ENCODE assay signal across 25 cellular contexts in the genomic region with DNA sequence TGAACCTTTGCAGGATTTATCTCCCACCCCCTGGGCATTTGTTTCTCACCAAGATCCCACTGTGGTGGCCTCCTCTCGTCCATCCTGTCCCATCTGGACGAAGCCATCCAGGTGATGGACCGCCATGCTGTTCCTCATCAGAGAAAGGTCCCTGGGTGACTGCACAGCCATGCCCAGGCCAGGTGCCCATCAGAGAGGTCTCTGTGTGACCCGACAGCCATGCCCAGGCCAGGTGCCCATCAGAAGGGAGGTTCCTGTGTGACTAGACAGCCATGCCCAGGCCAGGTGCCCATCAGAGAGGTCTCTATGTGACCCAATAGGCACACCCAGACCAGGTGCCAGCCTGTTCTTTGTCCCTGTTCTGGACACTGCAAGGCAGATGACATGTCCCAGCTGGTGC.
DNase-seq lines count a peak whose midpoint lies in the region; ATAC-seq and TF ChIP-seq lines count a peak whose summit lies in the region.
"Had no signal": no experiment of that assay in that cellular context is flagged by ENCODE, and none has a peak within 500 bp of the region (broad histone marks: within the 10 kb centered on the region; RNA-seq: fewer than 3 reads in every experiment).

No MANE protein-coding gene starts in this region.

- H2AFZ ChIP-seq in neuronal stem cell (ENCODE audit: low read length) (no peak overlapping the region), PC-3 (ENCODE audit: low read length) (no peak overlapping the region)

- H2AK5ac ChIP-seq in neuronal stem cell (ENCODE audit: low read depth, low read length), result no peak overlapping the region

- no peaks in the 10 kb centered on the region for H4K20me1 ChIP-seq in BLaER1
- no peaks in the 10 kb centered on the region for H4K20me1 ChIP-seq in BLaER1 treated with 17β-estradiol and CSF1 and Interleukin-3, amounts not matched to agents 10 nM and 100 nM
- no peaks in the 10 kb centered on the region for H4K20me1 ChIP-seq in PC-3 (ENCODE audit: low read length)

- H3K4me3 Mint-ChIP-seq in endodermal cell, result no peak overlapping the region
- H3K4me3 Mint-ChIP-seq: CD14-positive monocyte; CD4-positive, alpha-beta memory T cell; CD4-positive, CD25-positive, alpha-beta regulatory T cell had no signal

- no peak overlapping the region for H3K4me3 ChIP-seq in BLaER1
- no peak overlapping the region for H3K4me3 ChIP-seq in BLaER1 treated with 17β-estradiol and CSF1 and Interleukin-3, amounts not matched to agents 10 nM and 100 nM
- H3K4me3 ChIP-seq in endodermal cell (ENCODE audit: low read length), result no peak overlapping the region
- H3K4me3 ChIP-seq in neuronal stem cell (ENCODE audit: low read length in 2 of 2), result no peak overlapping the region
- no peak overlapping the region for H3K4me3 ChIP-seq in PC-3 (ENCODE audit: low read length)
- H3K4me3 ChIP-seq: GM12878 had no signal

- no peaks in the 10 kb centered on the region for H3K79me1 ChIP-seq in neuronal stem cell (ENCODE audit: low read depth, low read length)

- peaks cover 10% of the 10 kb centered on the region for H3K9me3 Mint-ChIP-seq in endodermal cell

- DNase-seq in endodermal cell, result peak; percentile 13
- no peak for DNase-seq in neuronal stem cell (ENCODE audit: low spot score)
- no peak for DNase-seq in PC-3
- DNase-seq in activated effector memory CD4-positive, alpha-beta T cell treated with anti-CD3 and anti-CD28 coated beads, Interleukin-2, amount 50 U/mL, for 16 hours, result no peak
- no peak for DNase-seq in stimulated activated CD4-positive, alpha-beta T cell treated with anti-CD3 and anti-CD28 coated beads, Interleukin-15, amount 100 ng/mL, for 24 hours
- DNase-seq in hippocampal formation (lab: John Stamatoyannopoulos, UW), result no peak
- DNase-seq: 8988T; ACHN; BE2C; C1 segment of cervical spinal cord; CD4-positive, alpha-beta memory T cell; CD4-positive, CD25-positive, alpha-beta regulatory T cell; CD8-positive, alpha-beta memory T cell; COR-L47; DMS 273 treated with DMSO at 0.1 percent for 48 hours; DMS153; DMS53; DMS79; DND-41; EL; GDM1 had no signal

- H3K36me3 ChIP-seq in BLaER1 (no peaks in the 10 kb centered on the region), endodermal cell (ENCODE audit: control insufficient read depth, insufficient read depth, low read length) (no peaks in the 10 kb centered on the region), neuronal stem cell (replicated peaks in 1 of 2; ENCODE audit: control insufficient read depth in 2 of 2, insufficient read depth in 2 of 2, low read length in 2 of 2) (no peaks in the 10 kb centered on the region), PC-3 (ENCODE audit: low read depth, low read length) (no peaks in the 10 kb centered on the region; the same call in 1 of the 2 replicates)
- H3K36me3 ChIP-seq in BLaER1 treated with 17β-estradiol and CSF1 and Interleukin-3, amounts not matched to agents 10 nM and 100 nM, result no peaks in the 10 kb centered on the region
- H3K36me3 ChIP-seq: BE2C had no signal

- no peak overlapping the region for H4K8ac ChIP-seq in neuronal stem cell (ENCODE audit: low read depth, low read length)

- POLR2A ChIA-PET in PC-3 (lab: Charles Lee; ENCODE audit: unreplicated experiment), result no interaction called here

- H3K27ac ChIP-seq in BLaER1, result no peak overlapping the region
- H3K27ac ChIP-seq in BLaER1 treated with 17β-estradiol and CSF1 and Interleukin-3, amounts not matched to agents 10 nM and 100 nM, result no peak overlapping the region
- no peak overlapping the region for H3K27ac ChIP-seq in endodermal cell (ENCODE audit: low read depth, low read length)
- no peak overlapping the region for H3K27ac ChIP-seq in neuronal stem cell (replicated peaks; ENCODE audit: low read length)
- no peak overlapping the region for H3K27ac ChIP-seq in PC-3 (ENCODE audit: low read length)

- intact Hi-C loops in PC-3 (cut with micrococcal nuclease), result no loop called here

- peaks cover 8% of the 10 kb centered on the region; the same call in 1 of the 2 replicates for H3K9me3 ChIP-seq in BLaER1
- peaks cover 9 to 22% (median 13%) of the 10 kb centered on the region in 11 experiments; a peak in 21 of 22 replicates for H3K9me3 ChIP-seq in BLaER1 treated with 17β-estradiol and CSF1 and Interleukin-3, amounts not matched to agents 10 nM and 100 nM (replicated peaks in 1 of 11)
- H3K9me3 ChIP-seq in endodermal cell (ENCODE audit: control insufficient read depth, low read length), result no peaks in the 10 kb centered on the region
- H3K9me3 ChIP-seq in neuronal stem cell (replicated peaks in 1 of 2; ENCODE audit: control insufficient read depth in 2 of 2, insufficient read depth in 1 of 2, low read depth in 1 of 2, low read length in 2 of 2), result peaks cover 0 to 2% of the 10 kb centered on the region in 2 donors
- no peaks in the 10 kb centered on the region for H3K9me3 ChIP-seq in PC-3 (ENCODE audit: low read length)
- H3K9me3 ChIP-seq: BE2C had no signal

- H2BK15ac ChIP-seq in neuronal stem cell (ENCODE audit: low read length), result peak overlapping the region; percentile 13

- no peak overlapping the region for H3K14ac ChIP-seq in neuronal stem cell (ENCODE audit: low read length)

- no peaks in the 10 kb centered on the region for H3K4me1 Mint-ChIP-seq in endodermal cell
- H3K4me1 Mint-ChIP-seq: CD14-positive monocyte; CD4-positive, alpha-beta memory T cell; CD4-positive, CD25-positive, alpha-beta regulatory T cell had no signal

- no peak overlapping the region for H2BK12ac ChIP-seq in neuronal stem cell (ENCODE audit: low read length)

- H3K36me3 Mint-ChIP-seq in endodermal cell (ENCODE audit: low read depth), result no peaks in the 10 kb centered on the region
- H3K36me3 Mint-ChIP-seq: CD14-positive monocyte; CD4-positive, alpha-beta memory T cell; CD4-positive, CD25-positive, alpha-beta regulatory T cell had no signal

- H3K4me1 ChIP-seq in BLaER1, result peaks cover 23% of the 10 kb centered on the region
- H3K4me1 ChIP-seq in BLaER1 treated with 17β-estradiol and CSF1 and Interleukin-3, amounts not matched to agents 10 nM and 100 nM, result peaks cover 9 to 24% (median 17%) of the 10 kb centered on the region in 10 experiments; a peak in 19 of 20 replicates
- H3K4me1 ChIP-seq in endodermal cell (ENCODE audit: control insufficient read depth, insufficient read depth, low read length), result no peaks in the 10 kb centered on the region
- H3K4me1 ChIP-seq in neuronal stem cell (ENCODE audit: control insufficient read depth in 2 of 2, insufficient read depth in 1 of 2, low read depth in 1 of 2, low read length in 2 of 2), result no peaks in the 10 kb centered on the region
- H3K4me1 ChIP-seq in PC-3 (ENCODE audit: insufficient read depth, low read length), result no peaks in the 10 kb centered on the region
- H3K4me1 ChIP-seq: BE2C had no signal

- H3K9ac ChIP-seq in BLaER1 (no peak overlapping the region), endodermal cell (ENCODE audit: extremely low read depth, low read length, poor library complexity, severe bottlenecking) (no peak overlapping the region), neuronal stem cell (ENCODE audit: low read depth, low read length, poor library complexity) (no peak overlapping the region), PC-3 (ENCODE audit: low read length) (no peak overlapping the region)
- H3K9ac ChIP-seq in BLaER1 treated with 17β-estradiol and CSF1 and Interleukin-3, amounts not matched to agents 10 nM and 100 nM, result no peak overlapping the region

- no peak overlapping the region for H3K4ac ChIP-seq in neuronal stem cell (ENCODE audit: low read length)

- H3F3A ChIP-seq in PC-3 (ENCODE audit: low read length, unreplicated experiment), result no peaks in the 10 kb centered on the region

- no peak overlapping the region for H3K18ac ChIP-seq in neuronal stem cell (ENCODE audit: low read length)

- no peak overlapping the region for H2BK120ac ChIP-seq in neuronal stem cell (ENCODE audit: low read depth, low read length)

- WGBS in endodermal cell (ENCODE audit: insufficient coverage in 1 of 2, insufficient read length in 1 of 2), 2 experiments, result 83 to 98% methylated on average over 4 of the region's 4 CpGs
- no CpG with 5 or more reads among the region's 4 CpGs for WGBS in neuronal stem cell (ENCODE audit: extremely low coverage in 2 of 2, insufficient read length in 2 of 2, insufficient replicate concordance in 1 of 2), 2 donors

- no peaks in the 10 kb centered on the region for H3K27me3 ChIP-seq in BLaER1
- no peaks in the 10 kb centered on the region for H3K27me3 ChIP-seq in BLaER1 treated with 17β-estradiol and CSF1 and Interleukin-3, amounts not matched to agents 10 nM and 100 nM
- H3K27me3 ChIP-seq in endodermal cell (ENCODE audit: control insufficient read depth, insufficient read depth, low read length, poor library complexity, severe bottlenecking), result no peaks in the 10 kb centered on the region
- no peaks in the 10 kb centered on the region for H3K27me3 ChIP-seq in neuronal stem cell (ENCODE audit: control insufficient read depth in 3 of 3, insufficient read depth in 3 of 3, low read depth in 1 of 3, low read length in 3 of 3)
- no peaks in the 10 kb centered on the region for H3K27me3 ChIP-seq in PC-3 (ENCODE audit: low read length)
- H3K27me3 ChIP-seq: BE2C had no signal

- CTCF ChIA-PET in PC-3 (lab: Charles Lee), result no interaction called here

- TF ChIP-seq CTCF in endodermal cell (conservative IDR thresholded peaks at IDR 0.05) (no peak), PC-3 (conservative IDR thresholded peaks at IDR 0.05; ENCODE audit: low read depth, low read length) (no peak)

- no peaks in the 10 kb centered on the region for H3K9me2 ChIP-seq in PC-3 (replicated peaks; ENCODE audit: low read length)

- peak overlapping the region; percentile 76 for H3K23ac ChIP-seq in neuronal stem cell (ENCODE audit: low read depth, low read length, poor library complexity)

- no peak overlapping the region for H3K27ac Mint-ChIP-seq in endodermal cell
- H3K27ac Mint-ChIP-seq: CD4-positive, alpha-beta memory T cell; CD4-positive, CD25-positive, alpha-beta regulatory T cell; CD8-positive, alpha-beta memory T cell had no signal

- BruUV-seq in PC-3 (replicated peaks; lab: Mats Ljungman, UMichigan), result no TSS peak

- H3K4me2 ChIP-seq in BLaER1 (peak overlapping the region; percentile 48; the same call in 1 of the 2 replicates), neuronal stem cell (ENCODE audit: insufficient read depth, low read length, poor library complexity, severe bottlenecking) (no peak overlapping the region), PC-3 (ENCODE audit: low read length) (no peak overlapping the region)
- peak overlapping the region in 8 of 11 experiments; percentile 47 to 72 (median 66); a peak in 10 of 22 replicates for H3K4me2 ChIP-seq in BLaER1 treated with 17β-estradiol and CSF1 and Interleukin-3, amounts not matched to agents 10 nM and 100 nM

- ATAC-seq in PC-3, result no peak
- ATAC-seq: GM12878 had no signal

- H3K27me3 Mint-ChIP-seq in endodermal cell (ENCODE audit: insufficient read depth), result peaks cover 4% of the 10 kb centered on the region
- H3K27me3 Mint-ChIP-seq: CD4-positive, CD25-positive, alpha-beta regulatory T cell had no signal

- H3K79me2 ChIP-seq in PC-3 (ENCODE audit: low read length), result no peaks in the 10 kb centered on the region

- H4K91ac ChIP-seq in neuronal stem cell (ENCODE audit: low read depth, low read length, poor library complexity), result no peak overlapping the region

- H2BK5ac ChIP-seq in neuronal stem cell (ENCODE audit: low read length), result no peak overlapping the region

Comparison
In these comparisons a context has a peak if more than half of its experiments do, and no peak if none do; other contexts are left out.
1. H3K4me2 ChIP-seq: peak in BLaER1 (single experiment) and BLaER1 treated with 17β-estradiol and CSF1 and Interleukin-3, amounts not matched to agents 10 nM and 100 nM (8 of 11); none in neuronal stem cell (single experiment) and PC-3 (single experiment).